Comparison of ENCODE assay signal across 8 cellular contexts in the genomic region with DNA sequence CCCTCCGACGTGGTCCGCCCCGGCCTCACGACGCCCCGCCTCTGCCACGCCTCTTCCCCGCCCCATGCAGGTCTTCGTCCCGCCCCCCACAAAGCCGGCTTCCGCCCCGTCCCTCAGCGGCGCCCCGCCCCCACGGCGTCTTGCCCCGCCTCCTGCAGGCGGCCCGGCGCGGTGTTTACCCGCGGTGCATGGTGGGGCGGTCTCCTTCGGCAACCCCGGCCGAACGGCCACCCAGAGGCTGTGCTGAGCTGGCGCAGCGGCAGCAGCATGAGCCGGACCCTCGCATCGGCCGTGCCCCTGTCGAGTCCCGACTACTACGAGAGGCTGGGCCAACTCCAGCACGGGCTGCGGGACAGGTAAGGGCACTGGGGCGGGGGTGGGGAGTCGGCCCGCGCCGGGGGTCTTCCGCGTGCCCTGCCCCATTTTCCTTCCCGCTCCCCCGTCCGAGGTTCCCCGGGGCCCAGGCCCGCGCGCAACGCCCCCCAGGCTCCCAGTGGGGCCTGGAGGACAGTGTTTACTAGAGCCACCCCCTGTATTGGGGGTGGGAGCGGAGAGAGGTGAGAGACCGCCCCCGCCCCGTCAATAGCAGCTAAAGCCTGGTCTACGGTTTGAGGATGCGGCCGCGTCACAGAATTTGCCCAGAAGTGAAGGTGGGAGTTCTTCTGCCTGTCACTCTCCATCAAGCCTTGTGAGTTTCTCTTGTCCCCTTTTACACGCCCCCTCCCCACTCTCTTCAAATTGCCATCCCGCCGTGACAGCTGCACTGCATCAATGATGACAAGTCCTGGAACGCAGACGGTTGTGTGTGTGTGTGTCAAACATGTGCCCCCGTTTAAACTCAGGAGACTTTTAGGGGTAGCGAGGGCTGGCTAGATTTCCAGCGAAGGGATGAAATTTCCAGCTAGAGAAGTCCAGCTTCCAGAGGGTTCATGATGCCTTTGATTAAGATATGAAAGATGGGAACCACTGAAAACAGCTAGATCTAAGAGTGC. TPM values are rescaled to one million over a fixed set of nuclear protein-coding genes. Genes with fewer than 3 reads are reported as not detected.
DNase-seq lines count a peak whose midpoint lies in the region; ATAC-seq, FAIRE-seq and TF ChIP-seq lines count a peak whose summit lies in the region.

A gene with protein sequence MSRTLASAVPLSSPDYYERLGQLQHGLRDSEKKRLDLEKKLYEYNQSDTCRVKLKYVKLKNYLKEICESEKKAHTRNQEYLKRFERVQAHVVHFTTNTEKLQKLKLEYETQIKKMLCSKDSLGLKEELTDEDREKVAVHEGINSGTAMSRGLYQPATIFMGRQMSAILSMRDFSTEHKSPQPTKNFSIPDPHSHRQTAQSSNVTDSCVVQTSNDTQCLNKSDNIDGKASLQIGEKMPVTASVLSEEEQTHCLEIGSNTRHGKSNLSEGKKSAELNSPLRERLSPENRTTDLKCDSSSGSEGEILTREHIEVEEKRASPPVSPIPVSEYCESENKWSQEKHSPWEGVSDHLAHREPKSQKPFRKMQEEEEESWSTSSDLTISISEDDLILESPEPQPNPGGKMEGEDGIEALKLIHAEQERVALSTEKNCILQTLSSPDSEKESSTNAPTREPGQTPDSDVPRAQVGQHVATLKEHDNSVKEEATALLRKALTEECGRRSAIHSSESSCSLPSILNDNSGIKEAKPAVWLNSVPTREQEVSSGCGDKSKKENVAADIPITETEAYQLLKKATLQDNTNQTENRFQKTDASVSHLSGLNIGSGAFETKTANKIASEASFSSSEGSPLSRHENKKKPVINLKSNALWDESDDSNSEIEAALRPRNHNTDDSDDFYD (plus strand): TSS at position 234 of the 992 bp plus-strand sequence. CDS start 34 bp downstream, at position 268.

- peak; percentile 88 for ATAC-seq in GM18873 (IDR thresholded peaks at IDR 0.05; ENCODE audit: low FRiP score, unreplicated experiment)
- peak; percentile 98 for ATAC-seq in HG03139 (IDR thresholded peaks at IDR 0.05; ENCODE audit: unreplicated experiment)

- POLR2A ChIA-PET in AG04450 (lab: Yijun Ruan, JAX), result interaction anchor here (0.7 to 1.9 kb wide), 6 partner anchors 10 to 177 kb away, joined by 3 to 4 read pairs (median 3); partner anchors contain the start of gene XRN2

- no peak for FAIRE-seq in bronchial epithelial cell (lab: Jason Lieb, UNC)

- DNase-seq in AG04450 (ENCODE audit: low read depth, low spot score) (peak; percentile 86), NCI-H2196 treated with DMSO at 0.1 percent for 48 hours (lab: John Stamatoyannopoulos, UW; ENCODE audit: unreplicated experiment) (peak; percentile 93), WERI-Rb-1 (peak; percentile 96), bronchial epithelial cell (ENCODE audit: low read depth) (peak; percentile 81), inferior parietal cortex (ENCODE audit: extremely low spot score) (peak; percentile 87)
- peak; percentile 96 for DNase-seq in stimulated activated CD4-positive, alpha-beta T cell treated with anti-CD3 and anti-CD28 coated beads, Interleukin-12 subunit alpha, Interleukin-12 subunit beta, amount 100 ng/mL, for 24 hours (ENCODE audit: low read depth in 2 of 2)

- CTCF ChIA-PET in AG04450 (lab: Charles Lee), result interaction anchor here (0.6 to 7.1 kb wide), 7 partner anchors 18 to 1099 kb away, joined by 3 to 31 read pairs (median 3); no protein-coding TSS in a partner anchor

- H3K27me3 ChIP-seq in AG04450 (ENCODE audit: control insufficient read depth, insufficient read depth, low read length) (no peaks in the 10 kb centered on the region), WERI-Rb-1 (ENCODE audit: insufficient read depth, low read depth, severe bottlenecking) (no peaks in the 10 kb centered on the region), bronchial epithelial cell (ENCODE audit: control insufficient read depth, insufficient read depth, low read length) (no peaks in the 10 kb centered on the region)

- H3K36me3 ChIP-seq in WERI-Rb-1, result peaks cover 4% of the 10 kb centered on the region; the same call in 1 of the 2 replicates
- no peaks in the 10 kb centered on the region for H3K36me3 ChIP-seq in bronchial epithelial cell (ENCODE audit: control insufficient read depth, insufficient read depth, low read length)

- no peaks in the 10 kb centered on the region; the same call in 1 of the 2 replicates for H3K9me3 ChIP-seq in AG04450 (ENCODE audit: control insufficient read depth, insufficient read depth, low read length)
- no peaks in the 10 kb centered on the region for H3K9me3 ChIP-seq in WERI-Rb-1 (ENCODE audit: severe bottlenecking)

- H3K4me3 ChIP-seq in AG04450 (ENCODE audit: low read depth, low read length), result peak within 1 kb of the TSS; percentile 81
- peak within 1 kb of the TSS; percentile 92 for H3K4me3 ChIP-seq in WERI-Rb-1 (ENCODE audit: low read depth, low read length)
- H3K4me3 ChIP-seq in bronchial epithelial cell (ENCODE audit: low read depth, low read length), result peak within 1 kb of the TSS; percentile 92

- TF ChIP-seq CTCF in AG04450 (IDR thresholded peaks at IDR 0.05; ENCODE audit: low read depth, low read length) (peak; percentile 35; the same call in 1 of the 2 replicates), WERI-Rb-1 (IDR thresholded peaks at IDR 0.05; ENCODE audit: low read depth, low read length) (peak; percentile 25; the same call in 1 of the 2 replicates), bronchial epithelial cell (IDR thresholded peaks at IDR 0.05; ENCODE audit: insufficient read depth, low read length, severe bottlenecking) (peak; percentile 30)

- H3K27ac ChIP-seq in AG04450 (ENCODE audit: low read depth, low read length) (peak within 1 kb of the TSS; percentile 66), WERI-Rb-1 (peak within 1 kb of the TSS; percentile 76)

RNA-seq across cellular contexts. Expression of the gene that starts here (rescaled TPM):
- polyA plus RNA-seq in AG04450 (2011; rRNA removed), result 18.8 and 26.1 TPM in 2 replicates
- 8.0 and 14.8 TPM in 2 replicates for polyA minus RNA-seq in AG04450 (2011; rRNA and poly(A)+ RNA removed)
- total RNA-seq in bronchial epithelial cell, result 12.9 and 37.4 TPM in 2 replicates

Comparison
In these comparisons a context has a peak if more than half of its experiments do, and no peak if none do; other contexts are left out.
1. Peak in every context shown above with its lines: DNase-seq, ATAC-seq, H3K4me3 ChIP-seq and H3K27ac ChIP-seq.